Comparison of ENCODE assay signal across 1 cellular context in the genomic region with DNA sequence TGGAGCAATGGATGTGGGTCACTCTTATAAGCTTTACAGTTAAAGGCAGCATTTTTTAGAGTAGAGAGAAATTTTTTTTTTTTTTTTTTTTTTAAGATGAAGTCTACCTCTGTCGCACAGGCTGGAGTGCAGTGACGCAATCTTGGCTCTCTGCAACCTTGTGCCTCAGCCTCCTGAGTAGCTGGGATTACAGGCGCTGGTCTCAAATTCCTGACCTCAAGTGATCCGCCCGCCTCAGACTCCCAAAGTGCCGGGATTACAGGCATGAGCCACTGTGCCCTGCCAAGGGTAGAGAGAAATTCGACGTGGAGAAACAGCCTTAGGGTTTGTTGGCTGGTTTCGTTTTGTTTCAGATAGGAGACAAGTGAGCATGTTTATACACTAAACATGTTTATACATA.
TF ChIP-seq lines count a peak whose summit lies in the region.

No MANE protein-coding gene starts in this region.

TF ChIP-seq in H1, 55 proteins besides CTCF, POLR2A, EP300 and RAD21:
- TF ChIP-seq SRF (IDR thresholded peaks at IDR 0.05; ENCODE audit: low read depth, low read length): no peak
- no peak for TF ChIP-seq SIRT6 (IDR thresholded peaks at IDR 0.05; ENCODE audit: low read length)
- no peak for TF ChIP-seq RFX5 (IDR thresholded peaks at IDR 0.05; ENCODE audit: borderline replicate concordance, low read depth, low read length)
- no peak for TF ChIP-seq JUND (IDR thresholded peaks at IDR 0.05; ENCODE audit: low read length)
- TF ChIP-seq E2F6 (IDR thresholded peaks at IDR 0.05): no peak
- no peak for TF ChIP-seq GABPA (IDR thresholded peaks at IDR 0.05; ENCODE audit: borderline replicate concordance, insufficient read depth, low read length)
- TF ChIP-seq JUN (IDR thresholded peaks at IDR 0.05; ENCODE audit: low read depth, low read length): no peak
- TF ChIP-seq SIN3A (conservative IDR thresholded peaks at IDR 0.05 in 1 of 2, IDR thresholded peaks at IDR 0.05 in 1 of 2; ENCODE audit: low read depth in 1 of 2, low read length in 2 of 2): no peak
- 0 out of 2 replicates have a peak, but pooled peaks have one; percentile 12 for TF ChIP-seq CEBPB (IDR thresholded peaks at IDR 0.05; ENCODE audit: low read depth, low read length)
TF ChIP-seq in H1: peak in this region for 1.
